1 cellular context compared by ENCODE assay signal in the genomic region with DNA sequence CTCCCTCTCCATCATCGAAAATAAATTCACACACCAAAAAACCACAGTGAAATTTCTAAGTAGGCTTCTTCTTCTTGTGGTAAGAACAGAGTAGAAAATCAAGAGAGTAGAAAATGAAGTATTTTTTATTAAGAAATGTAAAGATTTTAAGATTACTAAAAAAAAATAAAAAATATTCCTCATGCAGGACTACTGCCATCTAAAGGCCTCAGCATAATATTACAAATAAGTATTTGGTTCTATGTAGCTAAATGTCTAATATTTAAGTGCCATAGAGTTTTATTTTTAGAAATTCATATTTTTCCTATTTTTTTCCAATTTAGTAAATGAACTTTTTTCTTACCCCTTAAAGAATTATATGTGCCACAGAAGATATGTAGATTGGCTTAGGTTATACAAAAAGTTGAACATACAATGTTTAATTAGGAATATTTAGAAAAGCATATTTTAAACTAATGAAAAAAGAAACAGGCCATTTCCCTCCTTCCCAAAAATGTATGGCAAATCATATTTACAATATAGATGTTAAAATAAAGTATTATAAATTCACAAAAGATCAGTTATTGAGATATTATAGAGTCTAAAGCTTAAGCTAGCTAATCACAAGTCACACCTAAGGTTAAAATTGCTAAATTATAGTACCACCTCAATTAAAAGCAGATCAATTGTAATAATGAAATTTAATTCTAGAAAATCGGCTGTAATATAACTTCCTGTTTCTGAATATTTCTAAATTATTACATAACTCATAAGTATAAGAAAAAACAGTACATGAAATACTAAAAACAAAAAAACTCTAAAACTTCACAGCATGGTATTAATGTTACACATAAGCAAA.
TF ChIP-seq lines count a peak whose summit lies in the region.

No MANE protein-coding gene starts in this region.

TF ChIP-seq in WTC11, 78 proteins besides CTCF, POLR2A, EP300 and RAD21 (continued from another document):
- TF ChIP-seq, protein P1, sequence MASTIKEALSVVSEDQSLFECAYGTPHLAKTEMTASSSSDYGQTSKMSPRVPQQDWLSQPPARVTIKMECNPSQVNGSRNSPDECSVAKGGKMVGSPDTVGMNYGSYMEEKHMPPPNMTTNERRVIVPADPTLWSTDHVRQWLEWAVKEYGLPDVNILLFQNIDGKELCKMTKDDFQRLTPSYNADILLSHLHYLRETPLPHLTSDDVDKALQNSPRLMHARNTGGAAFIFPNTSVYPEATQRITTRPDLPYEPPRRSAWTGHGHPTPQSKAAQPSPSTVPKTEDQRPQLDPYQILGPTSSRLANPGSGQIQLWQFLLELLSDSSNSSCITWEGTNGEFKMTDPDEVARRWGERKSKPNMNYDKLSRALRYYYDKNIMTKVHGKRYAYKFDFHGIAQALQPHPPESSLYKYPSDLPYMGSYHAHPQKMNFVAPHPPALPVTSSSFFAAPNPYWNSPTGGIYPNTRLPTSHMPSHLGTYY (CRISPR knock-in tag; IDR thresholded peaks at IDR 0.05), result no peak
- TF ChIP-seq MYBL2 (CRISPR knock-in tag; IDR thresholded peaks at IDR 0.05), result no peak
- TF ChIP-seq, protein P2, sequence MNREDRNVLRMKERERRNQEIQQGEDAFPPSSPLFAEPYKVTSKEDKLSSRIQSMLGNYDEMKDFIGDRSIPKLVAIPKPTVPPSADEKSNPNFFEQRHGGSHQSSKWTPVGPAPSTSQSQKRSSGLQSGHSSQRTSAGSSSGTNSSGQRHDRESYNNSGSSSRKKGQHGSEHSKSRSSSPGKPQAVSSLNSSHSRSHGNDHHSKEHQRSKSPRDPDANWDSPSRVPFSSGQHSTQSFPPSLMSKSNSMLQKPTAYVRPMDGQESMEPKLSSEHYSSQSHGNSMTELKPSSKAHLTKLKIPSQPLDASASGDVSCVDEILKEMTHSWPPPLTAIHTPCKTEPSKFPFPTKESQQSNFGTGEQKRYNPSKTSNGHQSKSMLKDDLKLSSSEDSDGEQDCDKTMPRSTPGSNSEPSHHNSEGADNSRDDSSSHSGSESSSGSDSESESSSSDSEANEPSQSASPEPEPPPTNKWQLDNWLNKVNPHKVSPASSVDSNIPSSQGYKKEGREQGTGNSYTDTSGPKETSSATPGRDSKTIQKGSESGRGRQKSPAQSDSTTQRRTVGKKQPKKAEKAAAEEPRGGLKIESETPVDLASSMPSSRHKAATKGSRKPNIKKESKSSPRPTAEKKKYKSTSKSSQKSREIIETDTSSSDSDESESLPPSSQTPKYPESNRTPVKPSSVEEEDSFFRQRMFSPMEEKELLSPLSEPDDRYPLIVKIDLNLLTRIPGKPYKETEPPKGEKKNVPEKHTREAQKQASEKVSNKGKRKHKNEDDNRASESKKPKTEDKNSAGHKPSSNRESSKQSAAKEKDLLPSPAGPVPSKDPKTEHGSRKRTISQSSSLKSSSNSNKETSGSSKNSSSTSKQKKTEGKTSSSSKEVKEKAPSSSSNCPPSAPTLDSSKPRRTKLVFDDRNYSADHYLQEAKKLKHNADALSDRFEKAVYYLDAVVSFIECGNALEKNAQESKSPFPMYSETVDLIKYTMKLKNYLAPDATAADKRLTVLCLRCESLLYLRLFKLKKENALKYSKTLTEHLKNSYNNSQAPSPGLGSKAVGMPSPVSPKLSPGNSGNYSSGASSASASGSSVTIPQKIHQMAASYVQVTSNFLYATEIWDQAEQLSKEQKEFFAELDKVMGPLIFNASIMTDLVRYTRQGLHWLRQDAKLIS (CRISPR knock-in tag; IDR thresholded peaks at IDR 0.05; ENCODE audit: borderline replicate concordance), result no peak
TF ChIP-seq in WTC11: peak in this region for 0.
